In the genomic region with DNA sequence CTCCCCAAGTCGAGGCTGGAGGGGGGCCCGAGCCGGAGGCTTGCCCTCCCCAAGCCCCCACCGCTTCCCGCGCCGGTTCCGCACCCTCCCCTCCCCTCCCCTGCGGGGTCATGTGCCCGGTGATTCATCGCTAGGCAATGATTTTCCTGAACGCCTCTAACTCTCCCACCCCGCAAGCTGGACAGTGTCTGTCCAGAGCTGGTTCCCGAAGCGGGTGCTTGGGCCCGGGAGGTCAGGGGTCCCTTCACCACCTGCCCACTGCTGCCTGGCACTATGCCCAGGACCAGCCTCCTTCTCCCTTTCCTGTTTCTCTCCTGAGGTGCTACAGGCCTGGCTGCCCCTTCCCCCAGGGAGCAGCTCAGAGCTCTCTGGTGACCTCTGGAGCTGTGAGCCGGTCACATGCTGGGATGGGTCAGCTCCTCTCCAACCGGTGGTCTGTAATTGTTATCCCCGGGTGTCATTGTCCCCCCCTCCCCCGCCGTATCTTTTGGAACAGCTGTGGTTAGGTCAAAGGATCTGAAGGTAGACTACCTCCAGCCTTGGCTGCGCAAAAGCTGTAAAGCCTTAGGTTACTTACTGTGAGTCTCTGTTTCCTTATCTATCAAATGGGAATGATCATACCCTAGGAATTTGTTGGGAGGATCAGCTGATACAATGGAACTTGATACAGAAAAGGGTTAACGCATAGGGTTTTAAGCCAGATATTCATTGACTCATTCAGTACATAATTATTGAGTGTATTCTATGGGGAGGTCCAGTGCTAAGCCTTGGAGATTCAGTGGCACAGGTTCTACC, we compare ENCODE assay signal across 8 cellular contexts. TPM values are rescaled to one million over a fixed set of nuclear protein-coding genes. Genes with fewer than 3 reads are reported as not detected.
DNase-seq lines count a peak whose midpoint lies in the region; ATAC-seq and TF ChIP-seq lines count a peak whose summit lies in the region.

No MANE protein-coding gene starts in this region.

- peak overlapping the region; percentile 97 for H2AFZ ChIP-seq in PC-3 (ENCODE audit: low read length)

- peaks cover 48% of the 10 kb centered on the region for H4K20me1 ChIP-seq in PC-3 (ENCODE audit: low read length)

- peak overlapping the region; percentile 81 for H3K9ac ChIP-seq in PC-3 (ENCODE audit: low read length)

- H3K27ac ChIP-seq in PC-3 (ENCODE audit: low read length) (peak overlapping the region; percentile 77), thoracic aorta (peak overlapping the region; percentile 96 to 97)

- no peaks in the 10 kb centered on the region for H3K27me3 Mint-ChIP-seq in activated naive CD4-positive, alpha-beta T cell treated with anti-CD3 and anti-CD28 coated beads for 36 hours (ENCODE audit: low read depth)
- no peaks in the 10 kb centered on the region for H3K27me3 Mint-ChIP-seq in natural killer cell (ENCODE audit: low read depth in 2 of 2)

- no peaks in the 10 kb centered on the region for H3K9me3 Mint-ChIP-seq in activated naive CD4-positive, alpha-beta T cell treated with anti-CD3 and anti-CD28 coated beads for 36 hours
- H3K9me3 Mint-ChIP-seq in natural killer cell, result no peaks in the 10 kb centered on the region

- no peaks in the 10 kb centered on the region for H3F3A ChIP-seq in PC-3 (ENCODE audit: low read length, unreplicated experiment)

- no peaks in the 10 kb centered on the region for H3K9me2 ChIP-seq in PC-3 (replicated peaks; ENCODE audit: low read length)

- POLR2A ChIA-PET in PC-3 (lab: Charles Lee; ENCODE audit: unreplicated experiment), result interaction anchor here (0.7 to 1.4 kb wide), 3 partner anchors 22 to 199 kb away, joined by 4 to 9 read pairs (median 6); no protein-coding TSS in a partner anchor

- ATAC-seq in HG03108 (IDR thresholded peaks at IDR 0.05; ENCODE audit: unreplicated experiment) (peak; percentile 11), PC-3 (peak; percentile 53), natural killer cell (peak; percentile 61 to 78 (median 63)), thoracic aorta (ENCODE audit: insufficient number of reproducible peaks, low FRiP score, low read depth) (peak; percentile 92)

- H3K27me3 ChIP-seq in PC-3 (ENCODE audit: low read length) (no peaks in the 10 kb centered on the region), thoracic aorta (replicated peaks; ENCODE audit: insufficient read depth) (no peaks in the 10 kb centered on the region)

- H3K4me2 ChIP-seq in PC-3 (ENCODE audit: low read length), result peak overlapping the region; percentile 98

- H3K4me3 ChIP-seq in PC-3 (ENCODE audit: low read length) (peak overlapping the region; percentile 92), foreskin fibroblast (ENCODE audit: low read depth in 1 of 2, low read length in 2 of 2) (peak overlapping the region; percentile 66 to 81), thoracic aorta (peak overlapping the region; percentile 99)

- intact Hi-C loops in PC-3 (cut with micrococcal nuclease) (loop anchor here (1.0 to 10.0 kb wide), 4 partner anchors 31 to 201 kb away; partner anchors contain the start of genes MRPL16 and PATL1), natural killer cell (cut with micrococcal nuclease) (loop anchor here (2.0 kb wide), 1 partner anchor 55 kb away; the partner anchor contains the start of gene MRPL16)
- intact Hi-C loops in activated naive CD4-positive, alpha-beta T cell treated with anti-CD3 and anti-CD28 coated beads for 36 hours (cut with micrococcal nuclease), result loop anchor here (10.0 kb wide), 1 partner anchor 1609 kb away; the partner anchor contains the start of genes CYB561A3 and TMEM138

- no TSS peak for BruUV-seq in PC-3 (replicated peaks; lab: Mats Ljungman, UMichigan)

- no peak overlapping the region for H3K27ac Mint-ChIP-seq in activated naive CD4-positive, alpha-beta T cell treated with anti-CD3 and anti-CD28 coated beads for 36 hours
- peak overlapping the region; percentile 62 to 84 for H3K27ac Mint-ChIP-seq in natural killer cell

- H3K4me1 ChIP-seq in PC-3 (ENCODE audit: insufficient read depth, low read length), result peaks cover 20% of the 10 kb centered on the region
- H3K4me1 ChIP-seq in thoracic aorta (ENCODE audit: control insufficient read depth in 1 of 2, low read depth in 2 of 2), result peaks cover 7 to 13% of the 10 kb centered on the region in 2 donors

- peaks cover 9% of the 10 kb centered on the region for H3K4me1 Mint-ChIP-seq in activated naive CD4-positive, alpha-beta T cell treated with anti-CD3 and anti-CD28 coated beads for 36 hours (ENCODE audit: low read depth)
- H3K4me1 Mint-ChIP-seq in natural killer cell, result peaks cover 42 to 47% of the 10 kb centered on the region in 2 donors

- H3K36me3 ChIP-seq in PC-3 (ENCODE audit: low read depth, low read length), result peaks cover under 1% of the 10 kb centered on the region; the same call in 1 of the 2 replicates
- H3K36me3 ChIP-seq in thoracic aorta, result no peaks in the 10 kb centered on the region

- TF ChIP-seq CTCF in PC-3 (conservative IDR thresholded peaks at IDR 0.05; ENCODE audit: low read depth, low read length) (0 out of 2 replicates have a peak, but pooled peaks have one; percentile 19), foreskin fibroblast (IDR thresholded peaks at IDR 0.05; ENCODE audit: low read depth, low read length) (no peak), natural killer cell (IDR thresholded peaks at IDR 0.05) (no peak), thoracic aorta (IDR thresholded peaks at IDR 0.05) (no peak), GM20000 (IDR thresholded peaks at IDR 0.05; ENCODE audit: extremely low read depth, missing control alignments) (no peak)

- peak; percentile 81 for DNase-seq in EH (ENCODE audit: low read depth)
- peak; percentile 82 for DNase-seq in PC-3
- DNase-seq in activated naive CD4-positive, alpha-beta T cell treated with anti-CD3 and anti-CD28 coated beads for 36 hours, result peak; percentile 63
- peak; percentile 77 to 91 for DNase-seq in foreskin fibroblast
- DNase-seq in natural killer cell, result peak; percentile 58
- peak; percentile 52 for DNase-seq in thoracic aorta (ENCODE audit: low spot score)
- no peak for DNase-seq in GM20000 (ENCODE audit: low spot score)

- peak overlapping the region; percentile 75 for H3K4me3 Mint-ChIP-seq in activated naive CD4-positive, alpha-beta T cell treated with anti-CD3 and anti-CD28 coated beads for 36 hours
- H3K4me3 Mint-ChIP-seq in natural killer cell, result peak overlapping the region; percentile 96

- CTCF ChIA-PET in PC-3 (lab: Charles Lee), result interaction anchor here (0.7 to 1.4 kb wide), 3 partner anchors 21 to 46 kb away, joined by 3 to 4 read pairs (median 4); no protein-coding TSS in a partner anchor
- CTCF ChIA-PET in activated naive CD4-positive, alpha-beta T cell treated with anti-CD3 and anti-CD28 coated beads for 36 hours (lab: Charles Lee), result interaction anchor here (0.7 to 5.7 kb wide), 10 partner anchors 9 to 218 kb away, joined by 3 to 66 read pairs (median 4); no protein-coding TSS in a partner anchor

- H3K36me3 Mint-ChIP-seq in activated naive CD4-positive, alpha-beta T cell treated with anti-CD3 and anti-CD28 coated beads for 36 hours (ENCODE audit: low read depth), result no peaks in the 10 kb centered on the region
- no peaks in the 10 kb centered on the region for H3K36me3 Mint-ChIP-seq in natural killer cell

- peaks cover 50% of the 10 kb centered on the region for H3K79me2 ChIP-seq in PC-3 (ENCODE audit: low read length)

- H3K9me3 ChIP-seq in PC-3 (ENCODE audit: low read length) (no peaks in the 10 kb centered on the region), thoracic aorta (no peaks in the 10 kb centered on the region)

RNA-seq across cellular contexts. Expression of gene STX3, which starts 0.7 kb away (rescaled TPM):
- 34.3 and 49.8 TPM in 2 replicates for total RNA-seq in PC-3 (2014; rRNA removed)
- 1 to 10 TPM; 5.4 to 5.5 TPM for total RNA-seq in activated naive CD4-positive, alpha-beta T cell treated with anti-CD3 and anti-CD28 coated beads for 36 hours
- 10 to 100 TPM in 2 of 3 donors, 1 to 10 TPM in 1; 6.8 to 19.1 (median 17.0) TPM for total RNA-seq in natural killer cell
- 10 to 100 TPM; 25.7 to 32.2 TPM for total RNA-seq in thoracic aorta

RNA-seq across cellular contexts. Expression of gene OR10V1, which starts 42.3 kb away (rescaled TPM):
- total RNA-seq in PC-3 (2014; rRNA removed) (not detected in 2 replicates), natural killer cell (not detected), thoracic aorta (not detected)
- not detected for total RNA-seq in activated naive CD4-positive, alpha-beta T cell treated with anti-CD3 and anti-CD28 coated beads for 36 hours

RNA-seq across cellular contexts. Expression of gene MRPL16, which starts 54.7 kb away (rescaled TPM):
- total RNA-seq in PC-3 (2014; rRNA removed), result 111 and 123 TPM in 2 replicates
- 10 to 100 TPM; 59.5 to 63.2 TPM for total RNA-seq in activated naive CD4-positive, alpha-beta T cell treated with anti-CD3 and anti-CD28 coated beads for 36 hours
- total RNA-seq in natural killer cell, result 10 to 100 TPM; 34.9 to 38.0 (median 37.5) TPM
- total RNA-seq in thoracic aorta, result 10 to 100 TPM; 23.6 to 28.1 TPM

Comparison
In these comparisons a context has a peak if more than half of its experiments do, and no peak if none do; other contexts are left out.
1. ATAC-seq: peak in every context shown above with its lines; median percentile 92 in thoracic aorta; 63 in natural killer cell; 53 in PC-3; 11 in HG03108.